Comparison of ENCODE assay signal across 8 cellular contexts in the genomic region with DNA sequence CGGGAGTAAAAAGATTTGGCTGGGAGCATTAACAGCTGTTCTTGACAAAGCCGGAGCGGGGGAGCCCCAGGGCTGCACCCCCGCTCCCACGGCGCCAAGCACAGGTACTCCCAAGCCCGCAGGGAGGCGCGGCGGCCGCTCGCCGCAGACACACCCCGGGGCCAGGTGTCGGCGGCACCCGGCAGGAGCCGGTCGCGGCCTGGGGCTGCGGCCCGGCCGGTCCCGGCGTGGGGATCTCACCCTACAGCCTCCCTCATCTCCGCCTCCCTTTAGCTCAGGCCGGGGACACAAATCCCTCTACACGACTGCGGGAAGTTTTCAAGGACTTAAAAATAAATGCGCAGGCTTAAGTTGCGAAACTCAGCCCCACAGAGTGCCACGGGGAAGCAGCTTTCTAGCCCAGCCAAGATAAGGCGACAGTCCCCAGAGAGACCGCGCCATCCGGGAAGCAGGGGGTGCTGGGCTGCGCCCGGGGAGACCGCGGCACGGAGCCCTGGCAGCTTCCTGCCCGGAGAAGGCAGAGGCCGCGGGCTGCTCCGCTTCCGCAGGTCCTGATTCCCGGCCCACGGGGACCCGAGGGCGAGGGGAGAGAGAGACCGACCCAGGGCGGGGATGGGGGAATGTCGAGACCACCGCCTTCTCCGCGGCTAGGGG.
DNase-seq lines count a peak whose midpoint lies in the region; ATAC-seq, FAIRE-seq and TF ChIP-seq lines count a peak whose summit lies in the region.

No MANE protein-coding gene starts in this region.

- no peaks in the 10 kb centered on the region for H3K9me3 ChIP-seq in neuron (ENCODE audit: low read length)

- peak; percentile 44 for ATAC-seq in HG02678 (IDR thresholded peaks at IDR 0.05; ENCODE audit: unreplicated experiment)

- H3K36me3 ChIP-seq in neuron (ENCODE audit: insufficient read depth, low read length), result peaks cover 2% of the 10 kb centered on the region

- H3K4me3 ChIP-seq in neuron (ENCODE audit: low read length), result peak overlapping the region; percentile 63

- peak overlapping the region; percentile 77 for H2AFZ ChIP-seq in neuron (ENCODE audit: low read depth, low read length)

- H3K27me3 ChIP-seq in neuron (ENCODE audit: insufficient read depth, low read length), result no peaks in the 10 kb centered on the region

- no peak for FAIRE-seq in HTR-8/SVneo (lab: Jason Lieb, UNC)

- in situ Hi-C loops in GM13976 (cut with MboI; ENCODE audit: low sequenced_read_pairs, unreplicated experiment), result no loop called here

- TF ChIP-seq CTCF in GM13976 (IDR thresholded peaks at IDR 0.05; ENCODE audit: borderline replicate concordance, control extremely low read depth, extremely low read depth, insufficient read depth, missing control alignments), result peak; percentile 32

- H3K4me1 ChIP-seq in neuron (ENCODE audit: insufficient read depth, low read length), result peaks cover 32% of the 10 kb centered on the region

- DNase-seq in AG08395 (ENCODE audit: low spot score) (peak; percentile 33), GM13976 (ENCODE audit: low spot score) (peak; percentile 78), NCI-H1105 (lab: John Stamatoyannopoulos, UW) (peak; percentile 31), germinal center (ENCODE audit: low spot score) (peak; percentile 76), HTR-8/SVneo (ENCODE audit: insufficient read length, low spot score) (no peak)
- peak; percentile 42 to 59 for DNase-seq in activated T-cell treated with anti-CD3 and anti-CD28 coated beads, Interleukin-2, amount 50 U/mL, for 48 hours
